ENCODE assay signal across 9 cellular contexts in the genomic region with DNA sequence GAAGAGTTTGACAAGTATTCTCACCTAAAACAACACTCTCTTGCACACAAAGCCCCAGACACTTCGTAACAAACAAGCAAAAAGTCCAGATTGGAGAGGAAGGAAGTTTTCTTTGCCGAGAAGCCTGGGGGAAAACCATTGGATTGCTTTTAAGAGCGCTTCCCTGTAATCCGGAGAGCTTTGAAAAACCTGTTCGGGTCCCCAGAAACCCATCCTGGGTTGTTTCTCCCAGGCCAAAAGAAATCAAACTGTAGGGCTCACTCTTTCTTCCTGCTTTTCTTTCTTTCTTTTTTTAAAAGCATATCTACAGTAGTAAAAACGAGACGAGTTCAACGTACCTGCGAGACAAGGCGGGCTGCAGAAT. TPM values are rescaled to one million over a fixed set of nuclear protein-coding genes. Genes with fewer than 3 reads are reported as not detected.
DNase-seq lines count a peak whose midpoint lies in the region; ATAC-seq, FAIRE-seq and TF ChIP-seq lines count a peak whose summit lies in the region.
"Had no signal": no experiment of that assay in that cellular context is flagged by ENCODE, and none has a peak within 500 bp of the region (broad histone marks: within the 10 kb centered on the region; RNA-seq: fewer than 3 reads in every experiment).

No MANE protein-coding gene starts in this region.

- no peaks in the 10 kb centered on the region for H3K36me3 ChIP-seq in iPS-18a (ENCODE audit: control insufficient read depth, low read depth, low read length)
- no peaks in the 10 kb centered on the region for H3K36me3 ChIP-seq in testis (ENCODE audit: low read depth, missing control alignments)

- H3K27me3 ChIP-seq in iPS-18a (ENCODE audit: control insufficient read depth, insufficient read depth, low read length), result peaks cover 56% of the 10 kb centered on the region
- H3K27me3 ChIP-seq in testis, result peaks cover 7% of the 10 kb centered on the region

- H3K9me3 Mint-ChIP-seq in activated naive CD4-positive, alpha-beta T cell treated with anti-CD3 and anti-CD28 coated beads, Interleukin-2, amount 50 U/mL, for 24 hours, result peaks cover 17% of the 10 kb centered on the region
- no peaks in the 10 kb centered on the region for H3K9me3 Mint-ChIP-seq in activated T-helper 2 cell treated with anti-CD3 and anti-CD28 coated beads, Interferon-gamma antibody, Interleukin-2, Interleukin-4, amounts not matched to agents 10 μg/mL and 5 μg/mL and 100 μg/mL, durations not matched to agents 14 hours and 24 hours and 36 hours

- intact Hi-C loops in activated T-helper 2 cell treated with anti-CD3 and anti-CD28 coated beads, Interferon-gamma antibody, Interleukin-2, Interleukin-4, amounts not matched to agents 10 μg/mL and 5 μg/mL and 100 μg/mL, durations not matched to agents 14 hours and 24 hours and 36 hours (cut with micrococcal nuclease), result loop anchor here (5.0 to 10.0 kb wide), 2 partner anchors 1011 to 1674 kb away; partner anchors contain the start of gene TMEM196
- intact Hi-C loops in testis (cut with DNase I; ENCODE audit: low total_unique reads), result no loop called here

- FAIRE-seq in GM12891 (lab: Jason Lieb, UNC), result no peak

- peak overlapping the region; percentile 76 for H3K4me3 Mint-ChIP-seq in activated naive CD4-positive, alpha-beta T cell treated with anti-CD3 and anti-CD28 coated beads, Interleukin-2, amount 50 U/mL, for 24 hours
- H3K4me3 Mint-ChIP-seq in activated T-helper 2 cell treated with anti-CD3 and anti-CD28 coated beads, Interferon-gamma antibody, Interleukin-2, Interleukin-4, amounts not matched to agents 10 μg/mL and 5 μg/mL and 100 μg/mL, durations not matched to agents 14 hours and 24 hours and 36 hours (ENCODE audit: low read depth), result peak overlapping the region; percentile 38

- H3K9me3 ChIP-seq in iPS-18a (ENCODE audit: control insufficient read depth, low read depth, low read length) (no peaks in the 10 kb centered on the region), testis (no peaks in the 10 kb centered on the region)

- ATAC-seq in GM18861 (IDR thresholded peaks at IDR 0.05; ENCODE audit: unreplicated experiment), result no peak

- WGBS in testis, 2 donors, result 5 to 11% methylated on average over 10 of the region's 10 CpGs

- H3K4me1 Mint-ChIP-seq in activated naive CD4-positive, alpha-beta T cell treated with anti-CD3 and anti-CD28 coated beads, Interleukin-2, amount 50 U/mL, for 24 hours, result peaks cover 25% of the 10 kb centered on the region
- peaks cover 15% of the 10 kb centered on the region for H3K4me1 Mint-ChIP-seq in activated T-helper 2 cell treated with anti-CD3 and anti-CD28 coated beads, Interferon-gamma antibody, Interleukin-2, Interleukin-4, amounts not matched to agents 10 μg/mL and 5 μg/mL and 100 μg/mL, durations not matched to agents 14 hours and 24 hours and 36 hours (ENCODE audit: low read depth)

- H3K27ac ChIP-seq in iPS-18a (ENCODE audit: low read length) (no peak overlapping the region), testis (no peak overlapping the region)

- peaks cover 65% of the 10 kb centered on the region for H3K27me3 Mint-ChIP-seq in activated naive CD4-positive, alpha-beta T cell treated with anti-CD3 and anti-CD28 coated beads, Interleukin-2, amount 50 U/mL, for 24 hours
- H3K27me3 Mint-ChIP-seq in activated T-helper 2 cell treated with anti-CD3 and anti-CD28 coated beads, Interferon-gamma antibody, Interleukin-2, Interleukin-4, amounts not matched to agents 10 μg/mL and 5 μg/mL and 100 μg/mL, durations not matched to agents 14 hours and 24 hours and 36 hours (ENCODE audit: low read depth), result peaks cover 71% of the 10 kb centered on the region

- TF ChIP-seq POLR2A in testis (IDR thresholded peaks at IDR 0.05) (no peak), GM12891 (IDR thresholded peaks at IDR 0.05; ENCODE audit: low read depth, low read length) (no peak)

- peaks cover 12% of the 10 kb centered on the region for H3K36me3 Mint-ChIP-seq in activated naive CD4-positive, alpha-beta T cell treated with anti-CD3 and anti-CD28 coated beads, Interleukin-2, amount 50 U/mL, for 24 hours
- peaks cover 3% of the 10 kb centered on the region for H3K36me3 Mint-ChIP-seq in activated T-helper 2 cell treated with anti-CD3 and anti-CD28 coated beads, Interferon-gamma antibody, Interleukin-2, Interleukin-4, amounts not matched to agents 10 μg/mL and 5 μg/mL and 100 μg/mL, durations not matched to agents 14 hours and 24 hours and 36 hours (ENCODE audit: low read depth)

- no peak for TF ChIP-seq CTCF in testis (IDR thresholded peaks at IDR 0.05)

- DNase-seq in activated naive CD4-positive, alpha-beta T cell (lab: John Stamatoyannopoulos, UW), result no peak
- DNase-seq in activated T-helper 2 cell treated with anti-CD3 and anti-CD28 coated beads, Interferon-gamma antibody, Interleukin-2, Interleukin-4, amounts not matched to agents 10 μg/mL and 5 μg/mL and 100 μg/mL, durations not matched to agents 14 hours and 24 hours and 36 hours (ENCODE audit: low spot score), result no peak
- DNase-seq in testis (no peak), GM12891 (ENCODE audit: insufficient read length, low spot score) (no peak), DMS114 treated with DMSO at 0.1 percent for 48 hours (lab: John Stamatoyannopoulos, UW; ENCODE audit: unreplicated experiment) (no peak)
- DNase-seq: DMS 273 treated with DMSO at 0.1 percent for 48 hours had no signal

- H3K9ac ChIP-seq in iPS-18a (ENCODE audit: low read length), result peak overlapping the region; percentile 73

- peak overlapping the region; percentile 70 for H3K4me3 ChIP-seq in iPS-18a (ENCODE audit: low read length)
- H3K4me3 ChIP-seq in testis, result peak overlapping the region; percentile 19 to 56

- H3K27ac Mint-ChIP-seq in activated naive CD4-positive, alpha-beta T cell treated with anti-CD3 and anti-CD28 coated beads, Interleukin-2, amount 50 U/mL, for 24 hours, result no peak overlapping the region
- peak overlapping the region; percentile 17 for H3K27ac Mint-ChIP-seq in activated T-helper 2 cell treated with anti-CD3 and anti-CD28 coated beads, Interferon-gamma antibody, Interleukin-2, Interleukin-4, amounts not matched to agents 10 μg/mL and 5 μg/mL and 100 μg/mL, durations not matched to agents 14 hours and 24 hours and 36 hours

- H3K4me1 ChIP-seq in iPS-18a (ENCODE audit: control insufficient read depth, low read depth, low read length) (peaks cover 45% of the 10 kb centered on the region), testis (peaks cover 6% of the 10 kb centered on the region)

TF ChIP-seq in GM12891, 5 proteins besides CTCF, POLR2A, EP300 and RAD21:
- TF ChIP-seq SPI1 (IDR thresholded peaks at IDR 0.05; ENCODE audit: low read depth, low read length) (no peak), POLR2AphosphoS5 (IDR thresholded peaks at IDR 0.05; ENCODE audit: low read depth, low read length) (no peak), POU2F2 (IDR thresholded peaks at IDR 0.05; ENCODE audit: low read depth, low read length) (no peak), PAX5 (IDR thresholded peaks at IDR 0.05; ENCODE audit: insufficient read depth, low read length, severe bottlenecking) (no peak), TAF1 (IDR thresholded peaks at IDR 0.05; ENCODE audit: low read depth, low read length) (no peak)

RNA-seq across cellular contexts. Expression of gene SP8, which starts 0.7 kb away (rescaled TPM):
- total RNA-seq in activated T-helper 2 cell treated with anti-CD3 and anti-CD28 coated beads, Interferon-gamma antibody, Interleukin-2, Interleukin-4, amounts not matched to agents 10 μg/mL and 5 μg/mL and 100 μg/mL, durations not matched to agents 14 hours and 24 hours and 36 hours, result not detected in 2 replicates
- 1 to 10 TPM; 2.1 to 2.2 TPM for total RNA-seq in testis
- 0.26 TPM for polyA plus RNA-seq in testis (ENCODE audit: insufficient read depth, low read depth, low replicate concordance)
- not detected for polyA plus RNA-seq in GM12891 (2012; ENCODE audit: low read depth, missing spikeins)
